Comparison of ENCODE assay signal across 1 cellular context in genomic region chr2:170222842-170223241, GRCh38.
TF ChIP-seq lines count a peak whose summit lies in the region.

No MANE protein-coding gene starts in this region.

TF ChIP-seq in IMR-90, 13 proteins besides CTCF, POLR2A, EP300 and RAD21 (continued from another document):
- TF ChIP-seq MAFK (IDR thresholded peaks at IDR 0.05; ENCODE audit: low read depth, low read length) (no peak), ELK1 (IDR thresholded peaks at IDR 0.05; ENCODE audit: borderline replicate concordance, low read depth, low read length) (no peak), NFE2L2 (IDR thresholded peaks at IDR 0.05; ENCODE audit: low read depth, low read length) (no peak), CEBPB (IDR thresholded peaks at IDR 0.05; ENCODE audit: low read depth, low read length) (no peak), BHLHE40 (IDR thresholded peaks at IDR 0.05; ENCODE audit: low read depth, low read length) (no peak), USF2 (IDR thresholded peaks at IDR 0.05; ENCODE audit: low read depth, low read length) (no peak)
